ENCODE assay signal across 8 cellular contexts in the genomic region with DNA sequence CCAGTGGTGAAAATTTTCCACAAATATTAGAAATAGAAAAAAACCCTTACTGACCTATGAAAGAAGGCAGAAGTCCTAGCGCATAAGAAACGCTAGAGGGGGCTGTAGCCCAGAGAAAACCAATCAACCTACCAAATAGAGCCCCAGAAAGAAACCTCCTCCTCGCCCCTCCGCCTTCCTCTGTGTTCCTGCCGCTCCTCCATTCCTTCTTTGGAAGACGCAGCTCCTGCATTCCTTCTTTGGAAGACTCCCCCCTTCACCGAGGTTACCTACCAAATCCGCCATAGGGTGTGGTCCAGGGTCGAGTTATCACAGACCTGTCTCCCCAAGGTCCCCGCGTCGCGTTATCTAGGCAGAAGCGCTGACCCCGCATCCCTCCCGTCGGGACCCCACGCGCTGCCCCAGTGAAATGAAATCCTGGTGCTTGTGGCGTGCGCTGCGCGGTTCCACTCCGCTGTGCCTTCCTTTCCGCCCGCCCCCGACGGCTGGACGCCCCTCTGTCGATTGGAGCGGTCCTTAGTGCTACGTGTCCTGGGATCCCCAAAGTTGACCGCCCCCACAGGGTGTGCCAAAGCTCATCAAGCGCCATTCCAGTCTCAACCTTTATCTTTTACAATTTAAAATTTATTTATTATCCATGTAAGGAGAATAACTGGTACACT. TPM values are rescaled to one million over a fixed set of nuclear protein-coding genes. Genes with fewer than 3 reads are reported as not detected.
DNase-seq lines count a peak whose midpoint lies in the region; ATAC-seq and TF ChIP-seq lines count a peak whose summit lies in the region.

No MANE protein-coding gene starts in this region.

- H3K79me1 ChIP-seq in H9 (ENCODE audit: insufficient read depth, low read depth, low read length, poor library complexity, severe bottlenecking), result no peaks in the 10 kb centered on the region

- H2AK5ac ChIP-seq in H9 (ENCODE audit: insufficient read length, low read length), result no peak overlapping the region

- H3K9me3 ChIP-seq in H9 (ENCODE audit: control insufficient read depth, low read depth, low read length), result no peaks in the 10 kb centered on the region

- 0 out of 2 replicates have a peak, but pooled peaks cover 2% of the 10 kb centered on the region for H3K4me1 ChIP-seq in H9 (ENCODE audit: insufficient read depth, low read length)

- peak overlapping the region; percentile 94 for H3K18ac ChIP-seq in H9 (ENCODE audit: insufficient read length, low read depth, low read length)

- H3K4ac ChIP-seq in H9 (ENCODE audit: low read depth, low read length), result no peak overlapping the region

- H2BK20ac ChIP-seq in H9 (ENCODE audit: low read depth, low read length, poor library complexity, severe bottlenecking), result no peak overlapping the region

- H2BK5ac ChIP-seq in H9 (ENCODE audit: insufficient read length, low read length), result no peak overlapping the region

- no peaks in the 10 kb centered on the region for H4K20me1 ChIP-seq in H9 (ENCODE audit: control insufficient read depth, insufficient read depth, insufficient read length)

- no peak overlapping the region for H3K56ac ChIP-seq in H9 (ENCODE audit: insufficient read length, low read depth, low read length)

- no CpG with 5 or more reads among the region's 34 CpGs for WGBS in H9 (ENCODE audit: extremely low coverage, insufficient read length, low lambda C conversion rate)

- H3K4me1 Mint-ChIP-seq in H9, result peaks cover 10 to 11% of the 10 kb centered on the region in 2 experiments
- peaks cover 10% of the 10 kb centered on the region for H3K4me1 Mint-ChIP-seq in stimulated activated effector memory CD8-positive, alpha-beta T cell treated with anti-CD3 and anti-CD28 coated beads, Interleukin-12 subunit alpha, Interleukin-12 subunit beta, amount 100 ng/mL, for 72 hours

- H3K36me3 Mint-ChIP-seq in H9 (ENCODE audit: insufficient read depth in 1 of 3, low read depth in 3 of 3), result no peaks in the 10 kb centered on the region
- no peaks in the 10 kb centered on the region for H3K36me3 Mint-ChIP-seq in stimulated activated effector memory CD8-positive, alpha-beta T cell treated with anti-CD3 and anti-CD28 coated beads, Interleukin-12 subunit alpha, Interleukin-12 subunit beta, amount 100 ng/mL, for 72 hours

- no peak overlapping the region for H2BK12ac ChIP-seq in H9 (ENCODE audit: insufficient read length, low read depth, low read length)

- peak overlapping the region; percentile 59 for H3K9ac ChIP-seq in H9 (ENCODE audit: extremely low read depth, insufficient read length, low read length)

- H3K23me2 ChIP-seq in H9 (ENCODE audit: insufficient read length, low read depth, low read length, poor library complexity, severe bottlenecking), result peaks cover 7% of the 10 kb centered on the region

- peak; percentile 81 for ATAC-seq in stimulated activated effector memory CD8-positive, alpha-beta T cell treated with anti-CD3 and anti-CD28 coated beads, Interleukin-12 subunit alpha, Interleukin-12 subunit beta, amount 100 ng/mL, for 72 hours
- ATAC-seq in GM21737 (IDR thresholded peaks at IDR 0.05; ENCODE audit: unreplicated experiment), result no peak

- H3K23ac ChIP-seq in H9 (ENCODE audit: insufficient read length, low read depth, low read length), result no peak overlapping the region

- peak overlapping the region in 1 of 3 experiments; percentile 45; a peak in 2 of 7 replicates for H3K27ac Mint-ChIP-seq in H9
- H3K27ac Mint-ChIP-seq in stimulated activated effector memory CD8-positive, alpha-beta T cell treated with anti-CD3 and anti-CD28 coated beads, Interleukin-12 subunit alpha, Interleukin-12 subunit beta, amount 100 ng/mL, for 72 hours, result no peak overlapping the region

- H2BK120ac ChIP-seq in H9 (ENCODE audit: low read depth, low read length, poor library complexity, severe bottlenecking), result no peak overlapping the region

- no peaks in the 10 kb centered on the region for H3K79me2 ChIP-seq in H9 (ENCODE audit: insufficient read depth, low read length)

- peak; percentile 91 for TF ChIP-seq CTCF in H9 (conservative IDR thresholded peaks at IDR 0.05)

- peaks cover 46% of the 10 kb centered on the region for H3K27me3 Mint-ChIP-seq in H9 (ENCODE audit: low read depth)

- H3K9me3 Mint-ChIP-seq in H9, result peaks cover 0 to 5% of the 10 kb centered on the region in 2 experiments; a peak in 4 of 5 replicates
- H3K9me3 Mint-ChIP-seq in stimulated activated effector memory CD8-positive, alpha-beta T cell treated with anti-CD3 and anti-CD28 coated beads, Interleukin-12 subunit alpha, Interleukin-12 subunit beta, amount 100 ng/mL, for 72 hours, result no peaks in the 10 kb centered on the region

- peaks cover 4% of the 10 kb centered on the region; the same call in 1 of the 2 replicates for H3K27me3 ChIP-seq in H9 (ENCODE audit: insufficient read depth, low read length)

- H3K27ac ChIP-seq in H9 (ENCODE audit: insufficient read length, low read depth, low read length), result no peak overlapping the region

- peak overlapping the region; percentile 96 for H3K4me2 ChIP-seq in H9 (ENCODE audit: insufficient read depth, insufficient read length, low read length)

- peak overlapping the region; percentile 79 to 91 for H3K4me3 Mint-ChIP-seq in H9
- H3K4me3 Mint-ChIP-seq in stimulated activated effector memory CD8-positive, alpha-beta T cell treated with anti-CD3 and anti-CD28 coated beads, Interleukin-12 subunit alpha, Interleukin-12 subunit beta, amount 100 ng/mL, for 72 hours, result peak overlapping the region; percentile 75

- no peak overlapping the region for H4K91ac ChIP-seq in H9 (ENCODE audit: insufficient read length, low read depth, low read length)

- DNase-seq in AG20443 (ENCODE audit: low spot score), result peak; percentile 77
- peak; percentile 86 for DNase-seq in H9
- peak; percentile 76 for DNase-seq in NCI-H748 (lab: John Stamatoyannopoulos, UW; ENCODE audit: unreplicated experiment)
- peak; percentile 17 for DNase-seq in activated CD8-positive, alpha-beta memory T cell treated with anti-CD3 and anti-CD28 coated beads, Interleukin-2, amount 50 U/mL, for 1 hour (ENCODE audit: extremely low read depth)
- DNase-seq in epidermal melanocyte (ENCODE audit: insufficient read length, low spot score), result peak; percentile 66
- DNase-seq in middle frontal gyrus (ENCODE audit: extremely low spot score, low spot score), result peak; percentile 61
- peak; percentile 22 to 66 for DNase-seq in stimulated activated effector memory CD8-positive, alpha-beta T cell treated with anti-CD3 and anti-CD28 coated beads, Interleukin-12 subunit alpha, Interleukin-12 subunit beta, amount 100 ng/mL, for 72 hours (ENCODE audit: low spot score in 2 of 2)

- no peak overlapping the region for H3T11ph ChIP-seq in H9 (ENCODE audit: low read length)

- no peak overlapping the region for H2BK15ac ChIP-seq in H9 (ENCODE audit: low read depth, low read length)

- H2AFZ ChIP-seq in H9 (ENCODE audit: low read length), result peak overlapping the region; percentile 79

- H3K14ac ChIP-seq in H9 (ENCODE audit: insufficient read depth, low read length), result peak overlapping the region; percentile 91

- H4K5ac ChIP-seq in H9 (ENCODE audit: insufficient read length, low read depth, low read length), result no peak overlapping the region

- no peak overlapping the region for H4K8ac ChIP-seq in H9 (replicated peaks; ENCODE audit: insufficient read length, low read depth, low read length)

RNA-seq across cellular contexts. Expression of a gene that starts 12.9 kb away (rescaled TPM):
- 62.2 and 64.0 TPM in 2 replicates for total RNA-seq in H9 (2021)

RNA-seq across cellular contexts. Expression of a gene that starts 31.1 kb away (rescaled TPM):
- 26.2 and 26.8 TPM in 2 replicates for total RNA-seq in H9 (2021)

Comparison
In these comparisons a context has a peak if more than half of its experiments do, and no peak if none do; other contexts are left out.
1. DNase-seq: peak in every context shown above with its lines; median percentile 86 in H9; 77 in AG20443; 76 in NCI-H748; 66 in epidermal melanocyte; 61 in middle frontal gyrus; 44 in stimulated activated effector memory CD8-positive, alpha-beta T cell treated with anti-CD3 and anti-CD28 coated beads, Interleukin-12 subunit alpha, Interleukin-12 subunit beta, amount 100 ng/mL, for 72 hours; 17 in activated CD8-positive, alpha-beta memory T cell treated with anti-CD3 and anti-CD28 coated beads, Interleukin-2, amount 50 U/mL, for 1 hour.